Comparison of ENCODE assay signal across 17 cellular contexts in genomic region chr4:151322565-151322964, GRCh38. TPM values are rescaled to one million over a fixed set of nuclear protein-coding genes. Genes with fewer than 3 reads are reported as not detected.
DNase-seq lines count a peak whose midpoint lies in the region; ATAC-seq, FAIRE-seq and TF ChIP-seq lines count a peak whose summit lies in the region.
"Had no signal": no experiment of that assay in that cellular context is flagged by ENCODE, and none has a peak within 500 bp of the region (broad histone marks: within the 10 kb centered on the region; RNA-seq: fewer than 3 reads in every experiment).

No MANE protein-coding gene starts in this region.

- peaks cover 35% of the 10 kb centered on the region for H3K4me1 Mint-ChIP-seq in neural progenitor cell
- peaks cover 4% of the 10 kb centered on the region for H3K4me1 Mint-ChIP-seq in activated CD8-positive, alpha-beta memory T cell treated with anti-CD3 and anti-CD28 coated beads, Interleukin-2, amount 10 ng/mL, durations not matched to agents 7 days and 5 days
- H3K4me1 Mint-ChIP-seq: natural killer cell had no signal

- H3K4me2 ChIP-seq in neural progenitor cell = peak overlapping the region; percentile 91
- no peak overlapping the region for H3K4me2 ChIP-seq in MM.1S (ENCODE audit: low read depth, low read length)

- H3K4me3 Mint-ChIP-seq in neural progenitor cell = peak overlapping the region; percentile 85
- no peak overlapping the region for H3K4me3 Mint-ChIP-seq in activated CD8-positive, alpha-beta memory T cell treated with anti-CD3 and anti-CD28 coated beads, Interleukin-2, amount 10 ng/mL, durations not matched to agents 7 days and 5 days
- H3K4me3 Mint-ChIP-seq: activated T-helper 1 cell treated with anti-CD3 and anti-CD28 coated beads, Interleukin-12 subunit alpha, Interleukin-12 subunit beta, Interleukin-2, Interleukin-4 antibody, amounts not matched to agents 30 ng/mL and 10 ng/mL and 1 ng/mL, durations not matched to agents 14 hours and 24 hours and 36 hours; B cell; immature natural killer cell; natural killer cell had no signal

- H3K79me2 ChIP-seq in neural progenitor cell (ENCODE audit: low read depth) (peaks cover 66% of the 10 kb centered on the region), MM.1S (ENCODE audit: low read length) (no peaks in the 10 kb centered on the region)

- no peak for TF ChIP-seq CTCF in AG10803 (conservative IDR thresholded peaks at IDR 0.05; ENCODE audit: low read length)
- no peak for TF ChIP-seq CTCF in RWPE1 (conservative IDR thresholded peaks at IDR 0.05; ENCODE audit: low read depth)
- TF ChIP-seq CTCF in neural progenitor cell (IDR thresholded peaks at IDR 0.05) = no peak
- TF ChIP-seq CTCF in MM.1S (IDR thresholded peaks at IDR 0.05; ENCODE audit: low read length) = no peak

- peaks cover 11% of the 10 kb centered on the region for H3K36me3 Mint-ChIP-seq in neural progenitor cell
- no peaks in the 10 kb centered on the region for H3K36me3 Mint-ChIP-seq in activated CD8-positive, alpha-beta memory T cell treated with anti-CD3 and anti-CD28 coated beads, Interleukin-2, amount 10 ng/mL, durations not matched to agents 7 days and 5 days
- H3K36me3 Mint-ChIP-seq: immature natural killer cell, natural killer cell had no signal

- peaks cover 4% of the 10 kb centered on the region for H3K9me3 Mint-ChIP-seq in neural progenitor cell
- H3K9me3 Mint-ChIP-seq in activated CD8-positive, alpha-beta memory T cell treated with anti-CD3 and anti-CD28 coated beads, Interleukin-2, amount 10 ng/mL, durations not matched to agents 7 days and 5 days (ENCODE audit: low read depth) = no peaks in the 10 kb centered on the region
- H3K9me3 Mint-ChIP-seq: natural killer cell had no signal

- H4K20me1 ChIP-seq in neural progenitor cell (ENCODE audit: low read depth) (peaks cover 29% of the 10 kb centered on the region), MM.1S (ENCODE audit: insufficient read depth, low read length) (no peaks in the 10 kb centered on the region)

- no peaks in the 10 kb centered on the region for H3K9me2 ChIP-seq in MM.1S (replicated peaks; ENCODE audit: insufficient read depth, low read length)

- no peak for ATAC-seq in activated CD8-positive, alpha-beta memory T cell treated with anti-CD3 and anti-CD28 coated beads, Interleukin-2, amount 10 ng/mL, durations not matched to agents 7 days and 5 days
- no peak for ATAC-seq in HG02970 (IDR thresholded peaks at IDR 0.05; ENCODE audit: low FRiP score, unreplicated experiment)
- ATAC-seq: natural killer cell had no signal

- H3K27ac ChIP-seq in RWPE1 (peak overlapping the region; percentile 68; the same call in 1 of the 2 replicates), neural progenitor cell (no peak overlapping the region), MM.1S (ENCODE audit: low read length) (no peak overlapping the region)

- H2AFZ ChIP-seq in neural progenitor cell (replicated peaks) (no peak overlapping the region), MM.1S (ENCODE audit: low read length) (no peak overlapping the region)

- FAIRE-seq in frontal cortex (lab: Jason Lieb, UNC) = no peak

- H3K27ac Mint-ChIP-seq in neural progenitor cell = no peak overlapping the region
- H3K27ac Mint-ChIP-seq in activated CD8-positive, alpha-beta memory T cell treated with anti-CD3 and anti-CD28 coated beads, Interleukin-2, amount 10 ng/mL, durations not matched to agents 7 days and 5 days = no peak overlapping the region
- H3K27ac Mint-ChIP-seq: activated T-helper 1 cell treated with anti-CD3 and anti-CD28 coated beads, Interleukin-12 subunit alpha, Interleukin-12 subunit beta, Interleukin-2, Interleukin-4 antibody, amounts not matched to agents 30 ng/mL and 10 ng/mL and 1 ng/mL, durations not matched to agents 14 hours and 24 hours and 36 hours; B cell; immature natural killer cell; natural killer cell had no signal

- peaks cover 29% of the 10 kb centered on the region for H3F3A ChIP-seq in neural progenitor cell (ENCODE audit: low read depth)
- H3F3A ChIP-seq in MM.1S (ENCODE audit: insufficient read depth, low read length) = no peaks in the 10 kb centered on the region

- H3K9ac ChIP-seq in neural progenitor cell (no peak overlapping the region), MM.1S (ENCODE audit: low read length) (no peak overlapping the region)

- H3K36me3 ChIP-seq in neural progenitor cell (no peaks in the 10 kb centered on the region), MM.1S (replicated peaks; ENCODE audit: insufficient read depth, low read length) (no peaks in the 10 kb centered on the region)

- H3K27me3 Mint-ChIP-seq in neural progenitor cell (ENCODE audit: insufficient read depth, low read depth) = no peaks in the 10 kb centered on the region
- peaks cover 56% of the 10 kb centered on the region for H3K27me3 Mint-ChIP-seq in activated CD8-positive, alpha-beta memory T cell treated with anti-CD3 and anti-CD28 coated beads, Interleukin-2, amount 10 ng/mL, durations not matched to agents 7 days and 5 days

- H3K9me3 ChIP-seq in neural progenitor cell (ENCODE audit: low read depth) = no peaks in the 10 kb centered on the region
- no peaks in the 10 kb centered on the region for H3K9me3 ChIP-seq in MM.1S (replicated peaks; ENCODE audit: insufficient read depth, low read length)

- DNase-seq in AG10803 (ENCODE audit: low read depth) (peak; percentile 7), RWPE1 (ENCODE audit: low spot score) (peak; percentile 37), epidermal melanocyte (ENCODE audit: insufficient read length, low spot score) (peak; percentile 50), neural progenitor cell (ENCODE audit: low spot score) (no peak), frontal cortex (ENCODE audit: low spot score in 2 of 2) (no peak), MM.1S (no peak)
- DNase-seq in activated CD8-positive, alpha-beta memory T cell treated with anti-CD3 and anti-CD28 coated beads, Interleukin-2, amount 10 ng/mL, durations not matched to agents 7 days and 5 days = no peak
- DNase-seq: activated CD4-positive, alpha-beta T cell treated with anti-CD3 and anti-CD28 coated beads for 48 hours; anterior cingulate cortex; immature natural killer cell; natural killer cell; NCI-H1436 treated with DMSO at 0.1 percent for 48 hours; NK-92 treated with Interleukin-12 subunit alpha and Interleukin-12 subunit beta, amount 100 ng/mL, for 24 hours; T-helper 1 cell had no signal

- H3K4me1 ChIP-seq in neural progenitor cell (peaks cover 32% of the 10 kb centered on the region), MM.1S (ENCODE audit: low read length) (no peaks in the 10 kb centered on the region)

- CTCF ChIA-PET in RWPE1 (lab: Yijun Ruan, JAX) = no interaction called here
- CTCF ChIA-PET in activated CD8-positive, alpha-beta memory T cell treated with anti-CD3 and anti-CD28 coated beads, Interleukin-2, amount 10 ng/mL, durations not matched to agents 7 days and 5 days (lab: Charles Lee) = interaction anchor here (0.7 kb wide), 1 partner anchor 206 kb away, joined by 3 read pairs; no protein-coding TSS in a partner anchor

- POLR2A ChIA-PET in RWPE1 (lab: Yijun Ruan, JAX; ENCODE audit: low non-redundant PET) = no interaction called here

- H3K4me3 ChIP-seq in AG10803 (ENCODE audit: low read length) = no peak overlapping the region
- H3K4me3 ChIP-seq in neural progenitor cell = peak overlapping the region; percentile 72
- no peak overlapping the region for H3K4me3 ChIP-seq in MM.1S (ENCODE audit: low read length)

- H3K27me3 ChIP-seq in neural progenitor cell (peaks cover 6% of the 10 kb centered on the region), MM.1S (replicated peaks; ENCODE audit: insufficient read depth, low read length) (peaks cover 9% of the 10 kb centered on the region; the same call in 1 of the 2 replicates)

RNA-seq across cellular contexts. Expression of gene SH3D19, which starts 2.8 kb away (rescaled TPM):
- total RNA-seq in neural progenitor cell (ENCODE audit: low replicate concordance) = 38.3 and 39.3 TPM in 2 replicates
- 8.2 TPM for total RNA-seq in frontal cortex
- total RNA-seq in activated CD8-positive, alpha-beta memory T cell treated with anti-CD3 and anti-CD28 coated beads, Interleukin-2, amount 10 ng/mL, durations not matched to agents 7 days and 5 days = not detected
- total RNA-seq: activated T-helper 1 cell treated with anti-CD3 and anti-CD28 coated beads, Interleukin-12 subunit alpha, Interleukin-12 subunit beta, Interleukin-2, Interleukin-4 antibody, amounts not matched to agents 30 ng/mL and 10 ng/mL and 1 ng/mL, durations not matched to agents 14 hours and 24 hours and 36 hours; B cell had no signal

RNA-seq across cellular contexts. Expression of gene PRSS48, which starts 45.6 kb away (rescaled TPM):
- not detected in 2 replicates for total RNA-seq in neural progenitor cell (ENCODE audit: low replicate concordance)
- total RNA-seq in frontal cortex = not detected
- not detected for total RNA-seq in activated CD8-positive, alpha-beta memory T cell treated with anti-CD3 and anti-CD28 coated beads, Interleukin-2, amount 10 ng/mL, durations not matched to agents 7 days and 5 days
- total RNA-seq: activated T-helper 1 cell treated with anti-CD3 and anti-CD28 coated beads, Interleukin-12 subunit alpha, Interleukin-12 subunit beta, Interleukin-2, Interleukin-4 antibody, amounts not matched to agents 30 ng/mL and 10 ng/mL and 1 ng/mL, durations not matched to agents 14 hours and 24 hours and 36 hours; B cell; natural killer cell had no signal

Comparison
In these comparisons a context has a peak if more than half of its experiments do, and no peak if none do; other contexts are left out.
1. DNase-seq: peak in AG10803 (single experiment), RWPE1 (single experiment) and epidermal melanocyte (single experiment); none in neural progenitor cell (single experiment), frontal cortex (0 of 2), MM.1S (single experiment) and activated CD8-positive, alpha-beta memory T cell treated with anti-CD3 and anti-CD28 coated beads, Interleukin-2, amount 10 ng/mL, durations not matched to agents 7 days and 5 days (single experiment).